Comparison of ENCODE assay signal across 1 cellular context in the genomic region with DNA sequence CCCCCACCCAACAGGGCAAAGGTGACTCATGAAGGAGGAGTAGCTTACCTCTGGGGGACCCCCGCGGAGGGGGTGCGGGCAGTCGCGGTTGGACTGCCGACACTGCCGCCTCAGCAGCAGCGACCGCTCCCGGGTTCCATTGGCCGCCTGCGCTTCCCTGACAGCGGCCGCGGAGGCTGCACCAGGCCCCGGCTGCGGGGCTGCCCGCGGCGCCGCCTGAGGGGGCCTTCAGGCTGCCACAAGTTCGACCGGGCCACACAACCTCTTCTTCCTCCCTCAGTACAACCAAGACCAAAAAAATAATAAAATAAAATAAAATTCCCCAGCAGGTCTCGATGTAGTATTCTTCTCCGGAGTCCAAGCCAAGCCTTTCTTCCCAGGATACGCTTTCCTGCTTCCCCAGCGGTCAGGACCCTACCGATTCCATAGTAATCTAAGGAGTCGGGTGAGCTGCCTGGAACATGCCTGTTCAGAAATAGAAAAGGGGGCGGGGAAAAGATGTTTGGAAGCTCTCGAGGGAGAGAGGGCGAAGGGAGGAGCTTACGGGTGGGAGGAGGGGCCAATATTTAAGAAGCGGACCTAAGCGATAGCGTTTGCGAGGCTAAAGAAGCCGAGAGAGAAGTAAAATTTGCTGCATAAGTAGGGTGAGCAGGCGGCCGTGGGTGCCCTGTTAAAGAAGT.
A peak's percentile ranks its signal among the peaks of the same experiment; 100 is the strongest.
TF ChIP-seq lines count a peak whose summit lies in the region.

A gene (minus strand): TSS at position 194 of the 680 bp plus-strand sequence. CDS start 10,935 bp downstream, outside the sequence.

TF ChIP-seq in K562, 482 proteins besides CTCF, POLR2A, EP300 and RAD21 (continued from another document and continues in another):
- TF ChIP-seq, protein P1, sequence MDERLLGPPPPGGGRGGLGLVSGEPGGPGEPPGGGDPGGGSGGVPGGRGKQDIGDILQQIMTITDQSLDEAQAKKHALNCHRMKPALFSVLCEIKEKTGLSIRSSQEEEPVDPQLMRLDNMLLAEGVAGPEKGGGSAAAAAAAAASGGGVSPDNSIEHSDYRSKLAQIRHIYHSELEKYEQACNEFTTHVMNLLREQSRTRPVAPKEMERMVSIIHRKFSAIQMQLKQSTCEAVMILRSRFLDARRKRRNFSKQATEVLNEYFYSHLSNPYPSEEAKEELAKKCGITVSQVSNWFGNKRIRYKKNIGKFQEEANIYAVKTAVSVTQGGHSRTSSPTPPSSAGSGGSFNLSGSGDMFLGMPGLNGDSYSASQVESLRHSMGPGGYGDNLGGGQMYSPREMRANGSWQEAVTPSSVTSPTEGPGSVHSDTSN (CRISPR knock-in tag; IDR thresholded peaks at IDR 0.05; ENCODE audit: low read depth), result no peak
- TF ChIP-seq, protein P1 (tag; conservative IDR thresholded peaks at IDR 0.05; ENCODE audit: low read depth), result no peak
- TF ChIP-seq ILK (tag; IDR thresholded peaks at IDR 0.05; ENCODE audit: borderline replicate concordance, low read depth) (no peak), ZNF695 (CRISPR knock-in tag; IDR thresholded peaks at IDR 0.05) (no peak), KDM5B (IDR thresholded peaks at IDR 0.05; ENCODE audit: insufficient replicate concordance, low read depth, low read length) (peak; percentile 62), ZC3H8 (IDR thresholded peaks at IDR 0.05) (no peak), NR4A1 (CRISPR knock-in tag; IDR thresholded peaks at IDR 0.05) (no peak), NR4A1 (tag; IDR thresholded peaks at IDR 0.05) (no peak), TOE1 (IDR thresholded peaks at IDR 0.05; ENCODE audit: borderline replicate concordance) (peak; percentile 44; the same call in 1 of the 2 replicates), TOE1 (CRISPR knock-in tag; IDR thresholded peaks at IDR 0.05; ENCODE audit: borderline replicate concordance, low read depth) (no peak), XRCC5 (IDR thresholded peaks at IDR 0.05; ENCODE audit: low read depth, low read length) (peak; percentile 88), NBN (IDR thresholded peaks at IDR 0.05; ENCODE audit: low read depth) (peak; percentile 59), BHLHE40 (IDR thresholded peaks at IDR 0.05; ENCODE audit: low read length) (0 out of 2 replicates have a peak, but pooled peaks have one; percentile 20), GABPB1 (CRISPR knock-in tag; IDR thresholded peaks at IDR 0.05) (no peak), ZBTB1 (CRISPR knock-in tag; IDR thresholded peaks at IDR 0.05; ENCODE audit: borderline replicate concordance, low read depth) (no peak), SAFB2 (IDR thresholded peaks at IDR 0.05; ENCODE audit: borderline replicate concordance, low read depth, low read length, severe bottlenecking) (no peak), POLR2G (IDR thresholded peaks at IDR 0.05; ENCODE audit: low read depth, low read length) (peak; percentile 89), ZNF124 (CRISPR knock-in tag; IDR thresholded peaks at IDR 0.05) (no peak), SIN3A (IDR thresholded peaks at IDR 0.05; ENCODE audit: borderline replicate concordance in 2 of 2, control insufficient read depth in 1 of 2, low read depth in 2 of 2, low read length in 2 of 2) (peak; percentile 46 to 91; a peak in 2 of 4 replicates), KLF1 (tag; IDR thresholded peaks at IDR 0.05) (no peak), C11orf30 (IDR thresholded peaks at IDR 0.05; ENCODE audit: low read depth) (peak; percentile 27; the same call in 1 of the 2 replicates), SMAD4 (CRISPR knock-in tag; conservative IDR thresholded peaks at IDR 0.05) (peak; percentile 46; the same call in 1 of the 2 replicates), ZNF507 (tag; conservative IDR thresholded peaks at IDR 0.05) (no peak), ZNF780A (CRISPR knock-in tag; IDR thresholded peaks at IDR 0.05) (no peak), ELF2 (CRISPR knock-in tag; IDR thresholded peaks at IDR 0.05) (no peak), CHCHD3 (CRISPR knock-in tag; IDR thresholded peaks at IDR 0.05) (no peak), BRD9 (IDR thresholded peaks at IDR 0.05; ENCODE audit: low read depth, partially characterized antibody) (no peak), GTF2E2 (tag; IDR thresholded peaks at IDR 0.05) (peak; percentile 69; the same call in 1 of the 2 replicates), ZNF197 (CRISPR knock-in tag; IDR thresholded peaks at IDR 0.05; ENCODE audit: low read depth) (no peak), ZNF133 (CRISPR knock-in tag; IDR thresholded peaks at IDR 0.05) (no peak), RB1 (IDR thresholded peaks at IDR 0.05; ENCODE audit: low read depth) (peak; percentile 81), GATAD2B (IDR thresholded peaks at IDR 0.05; ENCODE audit: borderline replicate concordance) (no peak)
- TF ChIP-seq, protein P2, sequence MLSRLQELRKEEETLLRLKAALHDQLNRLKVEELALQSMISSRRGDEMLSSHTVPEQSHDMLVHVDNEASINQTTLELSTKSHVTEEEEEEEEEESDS (CRISPR knock-in tag; IDR thresholded peaks at IDR 0.05), result no peak
- TF ChIP-seq, protein P3, sequence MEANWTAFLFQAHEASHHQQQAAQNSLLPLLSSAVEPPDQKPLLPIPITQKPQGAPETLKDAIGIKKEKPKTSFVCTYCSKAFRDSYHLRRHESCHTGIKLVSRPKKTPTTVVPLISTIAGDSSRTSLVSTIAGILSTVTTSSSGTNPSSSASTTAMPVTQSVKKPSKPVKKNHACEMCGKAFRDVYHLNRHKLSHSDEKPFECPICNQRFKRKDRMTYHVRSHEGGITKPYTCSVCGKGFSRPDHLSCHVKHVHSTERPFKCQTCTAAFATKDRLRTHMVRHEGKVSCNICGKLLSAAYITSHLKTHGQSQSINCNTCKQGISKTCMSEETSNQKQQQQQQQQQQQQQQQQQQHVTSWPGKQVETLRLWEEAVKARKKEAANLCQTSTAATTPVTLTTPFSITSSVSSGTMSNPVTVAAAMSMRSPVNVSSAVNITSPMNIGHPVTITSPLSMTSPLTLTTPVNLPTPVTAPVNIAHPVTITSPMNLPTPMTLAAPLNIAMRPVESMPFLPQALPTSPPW (CRISPR knock-in tag; IDR thresholded peaks at IDR 0.05), result peak; percentile 33; the same call in 1 of the 2 replicates
- TF ChIP-seq, protein P4, sequence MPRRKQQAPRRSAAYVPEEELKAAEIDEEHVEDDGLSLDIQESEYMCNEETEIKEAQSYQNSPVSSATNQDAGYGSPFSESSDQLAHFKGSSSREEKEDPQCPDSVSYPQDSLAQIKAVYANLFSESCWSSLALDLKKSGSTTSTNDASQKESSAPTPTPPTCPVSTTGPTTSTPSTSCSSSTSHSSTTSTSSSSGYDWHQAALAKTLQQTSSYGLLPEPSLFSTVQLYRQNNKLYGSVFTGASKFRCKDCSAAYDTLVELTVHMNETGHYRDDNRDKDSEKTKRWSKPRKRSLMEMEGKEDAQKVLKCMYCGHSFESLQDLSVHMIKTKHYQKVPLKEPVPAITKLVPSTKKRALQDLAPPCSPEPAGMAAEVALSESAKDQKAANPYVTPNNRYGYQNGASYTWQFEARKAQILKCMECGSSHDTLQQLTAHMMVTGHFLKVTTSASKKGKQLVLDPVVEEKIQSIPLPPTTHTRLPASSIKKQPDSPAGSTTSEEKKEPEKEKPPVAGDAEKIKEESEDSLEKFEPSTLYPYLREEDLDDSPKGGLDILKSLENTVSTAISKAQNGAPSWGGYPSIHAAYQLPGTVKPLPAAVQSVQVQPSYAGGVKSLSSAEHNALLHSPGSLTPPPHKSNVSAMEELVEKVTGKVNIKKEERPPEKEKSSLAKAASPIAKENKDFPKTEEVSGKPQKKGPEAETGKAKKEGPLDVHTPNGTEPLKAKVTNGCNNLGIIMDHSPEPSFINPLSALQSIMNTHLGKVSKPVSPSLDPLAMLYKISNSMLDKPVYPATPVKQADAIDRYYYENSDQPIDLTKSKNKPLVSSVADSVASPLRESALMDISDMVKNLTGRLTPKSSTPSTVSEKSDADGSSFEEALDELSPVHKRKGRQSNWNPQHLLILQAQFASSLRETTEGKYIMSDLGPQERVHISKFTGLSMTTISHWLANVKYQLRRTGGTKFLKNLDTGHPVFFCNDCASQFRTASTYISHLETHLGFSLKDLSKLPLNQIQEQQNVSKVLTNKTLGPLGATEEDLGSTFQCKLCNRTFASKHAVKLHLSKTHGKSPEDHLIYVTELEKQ (CRISPR knock-in tag; IDR thresholded peaks at IDR 0.05), result no peak
- TF ChIP-seq, protein P5, sequence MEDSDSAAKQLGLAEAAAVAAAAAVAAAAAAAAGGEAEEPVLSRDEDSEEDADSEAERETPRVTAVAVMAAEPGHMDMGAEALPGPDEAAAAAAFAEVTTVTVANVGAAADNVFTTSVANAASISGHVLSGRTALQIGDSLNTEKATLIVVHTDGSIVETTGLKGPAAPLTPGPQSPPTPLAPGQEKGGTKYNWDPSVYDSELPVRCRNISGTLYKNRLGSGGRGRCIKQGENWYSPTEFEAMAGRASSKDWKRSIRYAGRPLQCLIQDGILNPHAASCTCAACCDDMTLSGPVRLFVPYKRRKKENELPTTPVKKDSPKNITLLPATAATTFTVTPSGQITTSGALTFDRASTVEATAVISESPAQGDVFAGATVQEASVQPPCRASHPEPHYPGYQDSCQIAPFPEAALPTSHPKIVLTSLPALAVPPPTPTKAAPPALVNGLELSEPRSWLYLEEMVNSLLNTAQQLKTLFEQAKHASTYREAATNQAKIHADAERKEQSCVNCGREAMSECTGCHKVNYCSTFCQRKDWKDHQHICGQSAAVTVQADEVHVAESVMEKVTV (CRISPR knock-in tag; IDR thresholded peaks at IDR 0.05), result 0 out of 2 replicates have a peak, but pooled peaks have one; percentile 6
- TF ChIP-seq, protein P6, sequence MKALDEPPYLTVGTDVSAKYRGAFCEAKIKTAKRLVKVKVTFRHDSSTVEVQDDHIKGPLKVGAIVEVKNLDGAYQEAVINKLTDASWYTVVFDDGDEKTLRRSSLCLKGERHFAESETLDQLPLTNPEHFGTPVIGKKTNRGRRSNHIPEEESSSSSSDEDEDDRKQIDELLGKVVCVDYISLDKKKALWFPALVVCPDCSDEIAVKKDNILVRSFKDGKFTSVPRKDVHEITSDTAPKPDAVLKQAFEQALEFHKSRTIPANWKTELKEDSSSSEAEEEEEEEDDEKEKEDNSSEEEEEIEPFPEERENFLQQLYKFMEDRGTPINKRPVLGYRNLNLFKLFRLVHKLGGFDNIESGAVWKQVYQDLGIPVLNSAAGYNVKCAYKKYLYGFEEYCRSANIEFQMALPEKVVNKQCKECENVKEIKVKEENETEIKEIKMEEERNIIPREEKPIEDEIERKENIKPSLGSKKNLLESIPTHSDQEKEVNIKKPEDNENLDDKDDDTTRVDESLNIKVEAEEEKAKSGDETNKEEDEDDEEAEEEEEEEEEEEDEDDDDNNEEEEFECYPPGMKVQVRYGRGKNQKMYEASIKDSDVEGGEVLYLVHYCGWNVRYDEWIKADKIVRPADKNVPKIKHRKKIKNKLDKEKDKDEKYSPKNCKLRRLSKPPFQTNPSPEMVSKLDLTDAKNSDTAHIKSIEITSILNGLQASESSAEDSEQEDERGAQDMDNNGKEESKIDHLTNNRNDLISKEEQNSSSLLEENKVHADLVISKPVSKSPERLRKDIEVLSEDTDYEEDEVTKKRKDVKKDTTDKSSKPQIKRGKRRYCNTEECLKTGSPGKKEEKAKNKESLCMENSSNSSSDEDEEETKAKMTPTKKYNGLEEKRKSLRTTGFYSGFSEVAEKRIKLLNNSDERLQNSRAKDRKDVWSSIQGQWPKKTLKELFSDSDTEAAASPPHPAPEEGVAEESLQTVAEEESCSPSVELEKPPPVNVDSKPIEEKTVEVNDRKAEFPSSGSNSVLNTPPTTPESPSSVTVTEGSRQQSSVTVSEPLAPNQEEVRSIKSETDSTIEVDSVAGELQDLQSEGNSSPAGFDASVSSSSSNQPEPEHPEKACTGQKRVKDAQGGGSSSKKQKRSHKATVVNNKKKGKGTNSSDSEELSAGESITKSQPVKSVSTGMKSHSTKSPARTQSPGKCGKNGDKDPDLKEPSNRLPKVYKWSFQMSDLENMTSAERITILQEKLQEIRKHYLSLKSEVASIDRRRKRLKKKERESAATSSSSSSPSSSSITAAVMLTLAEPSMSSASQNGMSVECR (CRISPR knock-in tag; IDR thresholded peaks at IDR 0.05), result peak; percentile 45
- TF ChIP-seq, protein P7, sequence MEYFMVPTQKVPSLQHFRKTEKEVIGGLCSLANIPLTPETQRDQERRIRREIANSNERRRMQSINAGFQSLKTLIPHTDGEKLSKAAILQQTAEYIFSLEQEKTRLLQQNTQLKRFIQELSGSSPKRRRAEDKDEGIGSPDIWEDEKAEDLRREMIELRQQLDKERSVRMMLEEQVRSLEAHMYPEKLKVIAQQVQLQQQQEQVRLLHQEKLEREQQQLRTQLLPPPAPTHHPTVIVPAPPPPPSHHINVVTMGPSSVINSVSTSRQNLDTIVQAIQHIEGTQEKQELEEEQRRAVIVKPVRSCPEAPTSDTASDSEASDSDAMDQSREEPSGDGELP (CRISPR knock-in tag; IDR thresholded peaks at IDR 0.05; ENCODE audit: borderline replicate concordance), result no peak
- TF ChIP-seq, protein P8, sequence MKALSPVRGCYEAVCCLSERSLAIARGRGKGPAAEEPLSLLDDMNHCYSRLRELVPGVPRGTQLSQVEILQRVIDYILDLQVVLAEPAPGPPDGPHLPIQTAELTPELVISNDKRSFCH (CRISPR knock-in tag; IDR thresholded peaks at IDR 0.05), result no peak
- TF ChIP-seq, protein P8 (tag; IDR thresholded peaks at IDR 0.05), result no peak
